39 cellular contexts compared by ENCODE assay signal in the genomic region with DNA sequence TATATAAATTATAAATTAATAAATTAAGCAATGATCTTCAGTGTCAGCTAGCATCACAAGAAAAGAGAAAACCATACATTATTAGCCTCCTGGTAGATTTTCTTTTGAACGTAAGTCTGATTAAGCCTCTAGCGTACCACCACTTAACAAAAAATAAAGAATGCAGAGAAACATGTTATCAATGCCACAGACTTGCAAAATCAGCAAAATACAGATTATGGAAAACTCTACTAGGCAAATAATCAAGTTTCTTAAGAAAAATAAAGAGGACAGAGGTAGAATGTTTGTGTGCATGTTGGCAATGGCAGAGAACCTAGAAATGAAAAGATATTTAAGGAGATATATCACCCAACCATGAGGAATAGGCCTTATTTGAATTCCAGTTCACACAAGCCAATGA. TPM values are rescaled to one million over a fixed set of nuclear protein-coding genes. Genes with fewer than 3 reads are reported as not detected.
"Had no signal": no experiment of that assay in that cellular context is flagged by ENCODE, and none has a peak within 500 bp of the region (broad histone marks: within the 10 kb centered on the region; RNA-seq: fewer than 3 reads in every experiment).

No MANE protein-coding gene starts in this region.

- H3K4me3 ChIP-seq: MG63 had no signal

- H3K27me3 ChIP-seq: MG63 had no signal

- H3K9me3 ChIP-seq: MG63 had no signal

- DNase-seq: Karpas-422, Kasumi-1, MG63, MM.1S, NCI-H1048, NCI-H1092, NCI-H1092 treated with DMSO at 0.1 percent for 48 hours, NCI-H1105, NCI-H1105 treated with DMSO at 0.1 percent for 48 hours, NCI-H1417, NCI-H1417 treated with DMSO at 0.1 percent for 48 hours, NCI-H1436, NCI-H1436 treated with DMSO at 0.1 percent for 48 hours, NCI-H146, NCI-H1694, NCI-H1694 treated with DMSO at 0.1 percent for 48 hours, NCI-H187, NCI-H187 treated with DMSO at 0.1 percent for 48 hours, NCI-H1930, NCI-H2029, NCI-H2029 treated with DMSO at 0.1 percent for 48 hours, NCI-H2081, NCI-H2081 treated with DMSO at 0.1 percent for 48 hours, NCI-H2107, NCI-H2171, NCI-H2171 treated with DMSO at 0.1 percent for 48 hours, NCI-H2227 treated with DMSO at 0.1 percent for 48 hours, NCI-H226, NCI-H345, NCI-H446, NCI-H446 treated with DMSO at 0.1 percent for 48 hours, NCI-H510A, NCI-H510A treated with DMSO at 0.1 percent for 48 hours, NCI-H524, NCI-H524 treated with DMSO at 0.1 percent for 48 hours had no signal

- H3K36me3 ChIP-seq: MG63 had no signal

RNA-seq across cellular contexts. Expression of a gene that starts 8.4 kb away (rescaled TPM):
- total RNA-seq: LHCN-M2, M059J, MCF 10A, NCI-H460 had no signal
